In genomic region chr18:11719621-11720020, GRCh38 we compare ENCODE assay signal across 21 cellular contexts.
"Had no signal": no experiment of that assay in that cellular context is flagged by ENCODE, and none has a peak within 500 bp of the region (broad histone marks: within the 10 kb centered on the region; RNA-seq: fewer than 3 reads in every experiment).

No MANE protein-coding gene starts in this region.

- H3K4me3 ChIP-seq: left ventricle myocardium inferior, lower lobe of right lung, ovary, right atrium auricular region, testis, tibial nerve had no signal

- ATAC-seq: esophagus mucosa; left cardiac atrium; lower lobe of right lung; stimulated activated naive B cell treated with anti-CD40 and anti-IgM and Interleukin-4, amounts not matched to agents 10 μg/mL and 1 μg/mL and 100 μg/mL, for 72 hours; stimulated activated naive CD8-positive, alpha-beta T cell treated with anti-CD3 and anti-CD28 coated beads, Interleukin-15, amount 100 ng/mL, for 72 hours had no signal

- H3K36me3 ChIP-seq: left ventricle myocardium inferior, lower lobe of right lung, ovary, right atrium auricular region had no signal

- FAIRE-seq: endometrium, frontal cortex, keratinocyte, small intestine had no signal

- H3K9me3 ChIP-seq: left ventricle myocardium inferior, lower lobe of right lung, ovary, right atrium auricular region, testis, tibial nerve had no signal

- H3K4me3 Mint-ChIP-seq: immature natural killer cell; memory B cell; naive B cell; neural crest cell; stimulated activated naive B cell treated with anti-CD40 and anti-IgM and Interleukin-4, amounts not matched to agents 10 μg/mL and 1 μg/mL and 100 μg/mL, for 72 hours; stimulated activated naive CD8-positive, alpha-beta T cell treated with anti-CD3 and anti-CD28 coated beads, Interleukin-15, amount 100 ng/mL, for 72 hours had no signal

- H3K27ac Mint-ChIP-seq: immature natural killer cell; memory B cell; naive B cell; stimulated activated naive B cell treated with anti-CD40 and anti-IgM and Interleukin-4, amounts not matched to agents 10 μg/mL and 1 μg/mL and 100 μg/mL, for 72 hours; stimulated activated naive CD8-positive, alpha-beta T cell treated with anti-CD3 and anti-CD28 coated beads, Interleukin-15, amount 100 ng/mL, for 72 hours had no signal

- H3K27ac ChIP-seq: left ventricle myocardium inferior, lower lobe of right lung, ovary, right atrium auricular region, testis, tibial nerve had no signal

- H3K9me3 Mint-ChIP-seq: immature natural killer cell; stimulated activated naive CD8-positive, alpha-beta T cell treated with anti-CD3 and anti-CD28 coated beads, Interleukin-15, amount 100 ng/mL, for 72 hours had no signal

- DNase-seq: effector memory CD4-positive, alpha-beta T cell; immature natural killer cell; left cardiac atrium; left ventricle myocardium inferior; lower lobe of right lung; naive B cell; nucleus accumbens; ovary; small intestine; stimulated activated CD4-positive, alpha-beta T cell treated with anti-CD3 and anti-CD28 coated beads, Interleukin-12 subunit alpha, Interleukin-12 subunit beta, amount 100 ng/mL, for 4 hours; stimulated activated naive B cell treated with anti-CD40 and anti-IgM and Interleukin-4, amounts not matched to agents 10 μg/mL and 1 μg/mL and 100 μg/mL, for 72 hours; stimulated activated naive CD8-positive, alpha-beta T cell treated with anti-CD3 and anti-CD28 coated beads, Interleukin-15, amount 100 ng/mL, for 72 hours; testis had no signal

- H3K4me1 ChIP-seq: left ventricle myocardium inferior, lower lobe of right lung, right atrium auricular region, testis, tibial nerve had no signal

- H3K36me3 Mint-ChIP-seq: immature natural killer cell; memory B cell; naive B cell; stimulated activated naive B cell treated with anti-CD40 and anti-IgM and Interleukin-4, amounts not matched to agents 10 μg/mL and 1 μg/mL and 100 μg/mL, for 72 hours had no signal

- H3K4me1 Mint-ChIP-seq: immature natural killer cell; naive B cell; stimulated activated naive B cell treated with anti-CD40 and anti-IgM and Interleukin-4, amounts not matched to agents 10 μg/mL and 1 μg/mL and 100 μg/mL, for 72 hours; stimulated activated naive CD8-positive, alpha-beta T cell treated with anti-CD3 and anti-CD28 coated beads, Interleukin-15, amount 100 ng/mL, for 72 hours had no signal
